ENCODE assay signal across 22 cellular contexts in the genomic region with DNA sequence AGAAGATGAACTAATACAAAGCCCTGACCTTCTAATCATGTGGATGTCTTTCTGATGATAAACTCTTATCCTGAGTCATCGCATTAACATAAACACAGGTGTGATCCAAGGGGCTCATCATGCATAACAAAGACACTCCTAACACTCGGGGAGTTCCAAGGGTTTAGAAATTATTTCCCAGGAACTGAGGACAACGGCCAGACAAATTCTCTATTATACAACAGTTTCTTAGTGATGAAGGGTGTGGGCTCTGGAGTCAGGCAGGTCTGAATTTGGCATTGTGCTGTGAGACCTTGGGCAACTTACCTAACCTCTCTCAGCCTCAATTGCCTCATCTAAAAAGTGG. TPM values are rescaled to one million over a fixed set of nuclear protein-coding genes. Genes with fewer than 3 reads are reported as not detected.
DNase-seq lines count a peak whose midpoint lies in the region; ATAC-seq, FAIRE-seq and TF ChIP-seq lines count a peak whose summit lies in the region.
"Had no signal": no experiment of that assay in that cellular context is flagged by ENCODE, and none has a peak within 500 bp of the region (broad histone marks: within the 10 kb centered on the region; RNA-seq: fewer than 3 reads in every experiment).

No MANE protein-coding gene starts in this region.

- H3K36me3 ChIP-seq in K562 (ENCODE audit: control insufficient read depth, insufficient read depth, low read length) (peaks cover 5% of the 10 kb centered on the region; the same call in 2 of the 3 replicates), skeletal muscle tissue (ENCODE audit: control insufficient read depth in 3 of 3, insufficient read depth in 3 of 3, low read length in 3 of 3) (peaks cover 0 to 3% (median 0%) of the 10 kb centered on the region in 3 donors)
- H3K36me3 ChIP-seq: gastroesophageal sphincter, lower lobe of right lung, MG63 had no signal

- 56% methylated on average over 3 of the region's 3 CpGs for WGBS in K562 (ENCODE audit: insufficient coverage, low coverage, missing lambda C conversion rate)

- peaks cover 4% of the 10 kb centered on the region; the same call in 1 of the 2 replicates for H3K9me3 ChIP-seq in K562 (replicated peaks; ENCODE audit: control insufficient read depth, insufficient read depth, low read depth, low read length)
- H3K9me3 ChIP-seq in skeletal muscle tissue (ENCODE audit: control insufficient read depth in 3 of 3, low read length in 3 of 3), result no peaks in the 10 kb centered on the region
- H3K9me3 ChIP-seq: gastroesophageal sphincter, lower lobe of right lung had no signal

- no peak for TF ChIP-seq RAD21 in K562 (CRISPR knock-in tag; conservative IDR thresholded peaks at IDR 0.05 in 1 of 2, IDR thresholded peaks at IDR 0.05 in 1 of 2)

- ATAC-seq in K562 (no peak), HG02610 (IDR thresholded peaks at IDR 0.05; ENCODE audit: unreplicated experiment) (no peak)
- ATAC-seq: gastroesophageal sphincter, lower lobe of right lung had no signal

- TF ChIP-seq POLR2A in K562 (conservative IDR thresholded peaks at IDR 0.05), result no peak

- H3K27me3 ChIP-seq in K562 (ENCODE audit: control insufficient read depth in 2 of 2, insufficient read depth in 2 of 2, low read length in 2 of 2), result no peaks in the 10 kb centered on the region
- H3K27me3 ChIP-seq in skeletal muscle tissue (ENCODE audit: control insufficient read depth in 3 of 3, insufficient read depth in 3 of 3, low read length in 3 of 3), result no peaks in the 10 kb centered on the region
- H3K27me3 ChIP-seq: gastroesophageal sphincter, MG63 had no signal

- BruUV-seq in K562 (replicated peaks; lab: Mats Ljungman, UMichigan), result no TSS peak

- CTCF ChIA-PET in K562 (lab: Yijun Ruan, JAX; ENCODE audit: low intra/inter-chr PET ratio), result no interaction called here

- H3K27ac ChIP-seq in K562 (ENCODE audit: extremely low read depth, low read depth, low read length) (peak overlapping the region; percentile 76), skeletal muscle tissue (ENCODE audit: low read depth, low read length) (peak overlapping the region; percentile 10)
- H3K27ac ChIP-seq: 22Rv1, lower lobe of right lung had no signal

- no peak overlapping the region for H3K9ac ChIP-seq in K562 (ENCODE audit: insufficient read depth in 1 of 2, low read depth in 2 of 2, low read length in 2 of 2)
- H3K9ac ChIP-seq in skeletal muscle tissue (ENCODE audit: low read depth in 1 of 3, low read length in 3 of 3), result no peak overlapping the region

- H3K79me2 ChIP-seq in K562 (ENCODE audit: control insufficient read depth, insufficient read depth, low read length), result peaks cover 33% of the 10 kb centered on the region

- POLR2A ChIA-PET in K562 (lab: Yijun Ruan, JAX), result interaction anchor here (1.0 to 1.5 kb wide), 5 partner anchors 9 to 19 kb away, joined by 3 to 6 read pairs (median 4); a partner anchor contains a TSS

- H3K9me1 ChIP-seq in K562 (ENCODE audit: control insufficient read depth, insufficient read depth, low read length), result no peaks in the 10 kb centered on the region

- TF ChIP-seq EP300 in K562 (IDR thresholded peaks at IDR 0.05; ENCODE audit: low read length), result no peak

- no peak overlapping the region for H3K4me3 ChIP-seq in K562
- H3K4me3 ChIP-seq in skeletal muscle tissue (ENCODE audit: low read length in 3 of 3), result no peak overlapping the region
- H3K4me3 ChIP-seq: gastroesophageal sphincter, lower lobe of right lung, MG63, skin epidermis had no signal

- in situ Hi-C loops in K562 (cut with MboI), result no loop called here

- no peaks in the 10 kb centered on the region for H4K20me1 ChIP-seq in K562 (replicated peaks; ENCODE audit: control insufficient read depth, insufficient read depth, low read length)

- peak; percentile 32 for DNase-seq in DMS53 (lab: John Stamatoyannopoulos, UW)
- DNase-seq in DMS53 treated with DMSO at 0.1 percent for 48 hours (lab: John Stamatoyannopoulos, UW; ENCODE audit: unreplicated experiment), result no peak
- DNase-seq in K562 (ENCODE audit: extremely low read depth in 1 of 4, low spot score in 3 of 4), result no peak
- peak; percentile 25 for DNase-seq in iris pigment epithelial cell (ENCODE audit: low read depth)
- no peak for DNase-seq in CD1c-positive myeloid dendritic cell (ENCODE audit: extremely low spot score)
- DNase-seq in SHP77 treated with DMSO at 0.1 percent for 48 hours (lab: John Stamatoyannopoulos, UW), result no peak
- DNase-seq: activated CD4-positive, alpha-beta memory T cell treated with anti-CD3 and anti-CD28 coated beads, Interleukin-2, amount 10 ng/mL, durations not matched to agents 7 days and 5 days; activated CD4-positive, CD25-positive, alpha-beta regulatory T cell; activated effector memory CD4-positive, alpha-beta T cell treated with Interleukin-2 at 50 U/mL for 16 hours; activated naive CD8-positive, alpha-beta T cell treated with anti-CD3 and anti-CD28 coated beads, Interleukin-2, amount 10 ng/mL, durations not matched to agents 7 days and 5 days; cerebellar nuclear complex; lower lobe of right lung; MG63; NCI-H1436; NCI-H446; stimulated activated CD4-positive, alpha-beta T cell treated with anti-CD3 and anti-CD28 coated beads, Interleukin-1b, Interleukin-23, amount 100 ng/mL, for 48 hours had no signal

- H2AFZ ChIP-seq in K562 (ENCODE audit: low read depth, low read length), result no peak overlapping the region

- no peak for FAIRE-seq in K562 (lab: Jason Lieb, UNC)
- FAIRE-seq: keratinocyte had no signal

- H3K4me2 ChIP-seq in K562 (ENCODE audit: insufficient read depth, low read length), result no peak overlapping the region

- H3K4me1 ChIP-seq in K562 (replicated peaks in 1 of 2; ENCODE audit: control insufficient read depth in 2 of 2, insufficient read depth in 2 of 2, low read length in 2 of 2) (peaks cover 0 to 61% of the 10 kb centered on the region in 2 experiments; a peak in 4 of 5 replicates), skeletal muscle tissue (ENCODE audit: control insufficient read depth in 3 of 3, insufficient read depth in 3 of 3, low read length in 3 of 3) (peaks cover 35 to 73% (median 42%) of the 10 kb centered on the region in 3 donors)

- intact Hi-C loops in K562 (cut with micrococcal nuclease), result loop anchor here (1.0 to 2.0 kb wide), 2 partner anchors 16 to 19 kb away; a partner anchor contains a TSS

- TF ChIP-seq CTCF in K562 (IDR thresholded peaks at IDR 0.05 in 2 of 3, conservative IDR thresholded peaks at IDR 0.05 in 1 of 3; ENCODE audit: insufficient read depth in 2 of 3, low read depth in 1 of 3, low read length in 3 of 3), result no peak

TF ChIP-seq in K562, 482 proteins besides CTCF, POLR2A, EP300 and RAD21 (continues in another document):
- TF ChIP-seq, protein P1, sequence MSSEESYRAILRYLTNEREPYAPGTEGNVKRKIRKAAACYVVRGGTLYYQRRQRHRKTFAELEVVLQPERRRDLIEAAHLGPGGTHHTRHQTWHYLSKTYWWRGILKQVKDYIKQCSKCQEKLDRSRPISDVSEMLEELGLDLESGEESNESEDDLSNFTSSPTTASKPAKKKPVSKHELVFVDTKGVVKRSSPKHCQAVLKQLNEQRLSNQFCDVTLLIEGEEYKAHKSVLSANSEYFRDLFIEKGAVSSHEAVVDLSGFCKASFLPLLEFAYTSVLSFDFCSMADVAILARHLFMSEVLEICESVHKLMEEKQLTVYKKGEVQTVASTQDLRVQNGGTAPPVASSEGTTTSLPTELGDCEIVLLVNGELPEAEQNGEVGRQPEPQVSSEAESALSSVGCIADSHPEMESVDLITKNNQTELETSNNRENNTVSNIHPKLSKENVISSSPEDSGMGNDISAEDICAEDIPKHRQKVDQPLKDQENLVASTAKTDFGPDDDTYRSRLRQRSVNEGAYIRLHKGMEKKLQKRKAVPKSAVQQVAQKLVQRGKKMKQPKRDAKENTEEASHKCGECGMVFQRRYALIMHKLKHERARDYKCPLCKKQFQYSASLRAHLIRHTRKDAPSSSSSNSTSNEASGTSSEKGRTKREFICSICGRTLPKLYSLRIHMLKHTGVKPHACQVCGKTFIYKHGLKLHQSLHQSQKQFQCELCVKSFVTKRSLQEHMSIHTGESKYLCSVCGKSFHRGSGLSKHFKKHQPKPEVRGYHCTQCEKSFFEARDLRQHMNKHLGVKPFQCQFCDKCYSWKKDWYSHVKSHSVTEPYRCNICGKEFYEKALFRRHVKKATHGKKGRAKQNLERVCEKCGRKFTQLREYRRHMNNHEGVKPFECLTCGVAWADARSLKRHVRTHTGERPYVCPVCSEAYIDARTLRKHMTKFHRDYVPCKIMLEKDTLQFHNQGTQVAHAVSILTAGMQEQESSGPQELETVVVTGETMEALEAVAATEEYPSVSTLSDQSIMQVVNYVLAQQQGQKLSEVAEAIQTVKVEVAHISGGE (CRISPR knock-in tag; IDR thresholded peaks at IDR 0.05), result no peak
- TF ChIP-seq BRD9 (IDR thresholded peaks at IDR 0.05; ENCODE audit: low read depth, partially characterized antibody) (no peak), TAF7 (tag; IDR thresholded peaks at IDR 0.05) (no peak), SRSF1 (IDR thresholded peaks at IDR 0.05; ENCODE audit: low read depth, low read length) (no peak), BDP1 (IDR thresholded peaks at IDR 0.05; ENCODE audit: insufficient read depth, insufficient read length) (no peak), ZNF316 (IDR thresholded peaks at IDR 0.05) (0 out of 2 replicates have a peak, but pooled peaks have one; percentile 28), ZNF224 (CRISPR knock-in tag; IDR thresholded peaks at IDR 0.05) (no peak), C11orf30 (IDR thresholded peaks at IDR 0.05; ENCODE audit: low read depth) (peak; percentile 24; the same call in 1 of the 2 replicates), GTF2E2 (tag; IDR thresholded peaks at IDR 0.05) (peak; percentile 50; the same call in 1 of the 2 replicates), PHF21A (IDR thresholded peaks at IDR 0.05; ENCODE audit: borderline replicate concordance, low read depth) (no peak)

RNA-seq across cellular contexts. Expression of a gene that starts 18.0 kb away (rescaled TPM):
- total RNA-seq in K562 (2011; cell fraction: chromatin; rRNA removed; ENCODE audit: low replicate concordance), result 5.0 and 6.0 TPM in 2 replicates
- total RNA-seq in K562 (2011; cell fraction: nucleolus; rRNA removed), result 3.9 and 4.0 TPM in 2 replicates
- 3.6 and 4.4 TPM in 2 replicates for total RNA-seq in K562 (2011; cell fraction: nucleoplasm; rRNA removed)
- total RNA-seq in K562 (2014; rRNA removed) (6.6 and 7.3 TPM in 2 replicates), K562 (2014; rRNA removed; fragmentation: Illumina TruSeq; extraction: Trizol) (6.3 and 7.6 TPM in 2 replicates), K562 (2015; rRNA removed; fragmentation: Illumina TruSeq; extraction: Trizol) (7.0 and 7.8 TPM in 2 replicates), K562 (2021) (5.9 and 6.1 TPM in 2 replicates), skeletal muscle tissue (28.2 TPM)
- polyA plus RNA-seq in K562 (2011; rRNA removed) (1.7 and 3.1 TPM in 2 replicates), K562 (2014; fragmentation: Illumina TruSeq; extraction: Trizol) (6.2 and 8.3 TPM in 2 replicates), K562 (2014; fragmentation: Nextera tagmentation; extraction: Ambion mirVana) (1 to 10 TPM; 3.8 to 5.5 TPM), K562 (2014; rRNA removed) (5.4 and 6.6 TPM in 2 replicates)
- 3.6 and 4.4 TPM in 2 replicates for polyA plus RNA-seq in K562 (2011; cell fraction: cytosol; rRNA removed)
- polyA plus RNA-seq in K562 (2011; cell fraction: nucleus; rRNA removed), result 3.0 and 4.0 TPM in 2 replicates
- polyA plus RNA-seq in K562 (2012), result 5.8 and 10.6 TPM in 2 replicates
- 4.8 and 6.1 TPM in 2 replicates for polyA minus RNA-seq in K562 (2011; rRNA and poly(A)+ RNA removed)
- polyA minus RNA-seq in K562 (2011; cell fraction: cytosol; rRNA and poly(A)+ RNA removed), result 1.0 and 1.4 TPM in 2 replicates
- 4.8 and 8.7 TPM in 2 replicates for polyA minus RNA-seq in K562 (2011; cell fraction: nucleus; rRNA and poly(A)+ RNA removed)

Comparison
In these comparisons a context has a peak if more than half of its experiments do, and no peak if none do; other contexts are left out.
1. DNase-seq: peak in DMS53 (single experiment) and iris pigment epithelial cell (single experiment); none in DMS53 treated with DMSO at 0.1 percent for 48 hours (single experiment), K562 (0 of 4), CD1c-positive myeloid dendritic cell (single experiment) and SHP77 treated with DMSO at 0.1 percent for 48 hours (single experiment).